In genomic region chr1:47972864-47973437, GRCh38 we compare ENCODE assay signal across 2 cellular contexts.
TF ChIP-seq lines count a peak whose summit lies in the region.

No MANE protein-coding gene starts in this region.

TF ChIP-seq in HEK293, 187 proteins besides CTCF, POLR2A, EP300 and RAD21 (continued from another document):
- TF ChIP-seq, protein P1, sequence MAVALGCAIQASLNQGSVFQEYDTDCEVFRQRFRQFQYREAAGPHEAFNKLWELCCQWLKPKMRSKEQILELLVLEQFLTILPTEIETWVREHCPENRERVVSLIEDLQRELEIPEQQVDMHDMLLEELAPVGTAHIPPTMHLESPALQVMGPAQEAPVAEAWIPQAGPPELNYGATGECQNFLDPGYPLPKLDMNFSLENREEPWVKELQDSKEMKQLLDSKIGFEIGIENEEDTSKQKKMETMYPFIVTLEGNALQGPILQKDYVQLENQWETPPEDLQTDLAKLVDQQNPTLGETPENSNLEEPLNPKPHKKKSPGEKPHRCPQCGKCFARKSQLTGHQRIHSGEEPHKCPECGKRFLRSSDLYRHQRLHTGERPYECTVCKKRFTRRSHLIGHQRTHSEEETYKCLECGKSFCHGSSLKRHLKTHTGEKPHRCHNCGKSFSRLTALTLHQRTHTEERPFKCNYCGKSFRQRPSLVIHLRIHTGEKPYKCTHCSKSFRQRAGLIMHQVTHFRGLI (tag by site-specific recombination; IDR thresholded peaks at IDR 0.05) = no peak
- no peak for TF ChIP-seq ZNF626 (tag by site-specific recombination; IDR thresholded peaks at IDR 0.05)
- TF ChIP-seq WT1 (tag by site-specific recombination; IDR thresholded peaks at IDR 0.05) = no peak
- TF ChIP-seq ZNF423 (tag by site-specific recombination; IDR thresholded peaks at IDR 0.05) = no peak
- no peak for TF ChIP-seq KLF9 (tag by site-specific recombination; IDR thresholded peaks at IDR 0.05; ENCODE audit: low read depth)
- no peak for TF ChIP-seq ZNF211 (tag by site-specific recombination; IDR thresholded peaks at IDR 0.05; ENCODE audit: low read depth)
- no peak for TF ChIP-seq ZFHX2 (tag by site-specific recombination; conservative IDR thresholded peaks at IDR 0.05)
- peak; percentile 27 for TF ChIP-seq ZIC2 (tag by site-specific recombination; IDR thresholded peaks at IDR 0.05)
- no peak for TF ChIP-seq ZBTB17 (tag by site-specific recombination; IDR thresholded peaks at IDR 0.05)
TF ChIP-seq in HEK293: peak in this region for 2.

TF ChIP-seq in HepG2, 621 proteins besides CTCF, POLR2A, EP300 and RAD21 (continued from another document):
- TF ChIP-seq ZNF792 (CRISPR knock-in tag; IDR thresholded peaks at IDR 0.05) (no peak), SMAD3 (CRISPR knock-in tag; IDR thresholded peaks at IDR 0.05) (no peak), STAG1 (CRISPR knock-in tag; IDR thresholded peaks at IDR 0.05) (peak; percentile 50), ZNF513 (CRISPR knock-in tag; conservative IDR thresholded peaks at IDR 0.05) (no peak), ZMYM2 (CRISPR knock-in tag; IDR thresholded peaks at IDR 0.05) (no peak), MAZ (IDR thresholded peaks at IDR 0.05; ENCODE audit: borderline replicate concordance, low read depth, low read length) (no peak), MAZ (CRISPR knock-in tag; IDR thresholded peaks at IDR 0.05; ENCODE audit: low read depth) (no peak)
